ENCODE assay signal across 21 cellular contexts in genomic region chr3:4419386-4419785, GRCh38. TPM values are rescaled to one million over a fixed set of nuclear protein-coding genes. Genes with fewer than 3 reads are reported as not detected.
A peak's percentile ranks its signal among the peaks of the same experiment; 100 is the strongest.
DNase-seq lines count a peak whose midpoint lies in the region; ATAC-seq, FAIRE-seq and TF ChIP-seq lines count a peak whose summit lies in the region.
"Had no signal": no experiment of that assay in that cellular context is flagged by ENCODE, and none has a peak within 500 bp of the region (broad histone marks: within the 10 kb centered on the region; RNA-seq: fewer than 3 reads in every experiment).

No MANE protein-coding gene starts in this region.

- peaks cover 0 to 2% (median 0%) of the 10 kb centered on the region in 3 donors for H3K27me3 Mint-ChIP-seq in CD14-positive monocyte (ENCODE audit: low read depth in 3 of 3)
- no peaks in the 10 kb centered on the region for H3K27me3 Mint-ChIP-seq in activated T-helper 2 cell treated with anti-CD3 and anti-CD28 coated beads, Interferon-gamma antibody, Interleukin-2, Interleukin-4, amounts not matched to agents 10 μg/mL and 5 μg/mL and 100 μg/mL, durations not matched to agents 14 hours and 24 hours and 36 hours (ENCODE audit: low read depth)
- no peaks in the 10 kb centered on the region for H3K27me3 Mint-ChIP-seq in progenitor cell of endocrine pancreas
- no peaks in the 10 kb centered on the region for H3K27me3 Mint-ChIP-seq in activated CD4-positive, alpha-beta memory T cell treated with anti-CD3 and anti-CD28 coated beads, Interleukin-2, amount 10 ng/mL, durations not matched to agents 7 days and 5 days
- H3K27me3 Mint-ChIP-seq: B cell had no signal

- ATAC-seq in GM19455 (IDR thresholded peaks at IDR 0.05; ENCODE audit: unreplicated experiment) = no peak
- ATAC-seq: CD8-positive, alpha-beta T cell had no signal

- FAIRE-seq in RCC 7860 (lab: Jason Lieb, UNC) = peak; percentile 76
- FAIRE-seq: A204.1, D721Med, G401.6, GM12891 had no signal

- intact Hi-C loops in CD14-positive monocyte (cut with micrococcal nuclease) = no loop called here
- intact Hi-C loops in activated T-helper 2 cell treated with anti-CD3 and anti-CD28 coated beads, Interferon-gamma antibody, Interleukin-2, Interleukin-4, amounts not matched to agents 10 μg/mL and 5 μg/mL and 100 μg/mL, durations not matched to agents 14 hours and 24 hours and 36 hours (cut with micrococcal nuclease) = no loop called here
- intact Hi-C loops in testis (cut with DNase I; ENCODE audit: low total_unique reads) = no loop called here

- H3K27ac Mint-ChIP-seq in CD14-positive monocyte (peak overlapping the region; percentile 9 to 70 (median 37)), progenitor cell of endocrine pancreas (peak overlapping the region; percentile 18)
- peak overlapping the region; percentile 17 for H3K27ac Mint-ChIP-seq in activated T-helper 2 cell treated with anti-CD3 and anti-CD28 coated beads, Interferon-gamma antibody, Interleukin-2, Interleukin-4, amounts not matched to agents 10 μg/mL and 5 μg/mL and 100 μg/mL, durations not matched to agents 14 hours and 24 hours and 36 hours
- H3K27ac Mint-ChIP-seq in activated CD4-positive, alpha-beta memory T cell treated with anti-CD3 and anti-CD28 coated beads, Interleukin-2, amount 10 ng/mL, durations not matched to agents 7 days and 5 days = no peak overlapping the region
- H3K27ac Mint-ChIP-seq: B cell; CD8-positive, alpha-beta T cell; H9 had no signal

- DNase-seq in CD14-positive monocyte (ENCODE audit: low spot score) (no peak), RCC 7860 (ENCODE audit: low spot score) (peak; percentile 35), progenitor cell of endocrine pancreas (ENCODE audit: low spot score, unreplicated experiment) (no peak), testis (no peak), OCI-M1 (lab: John Stamatoyannopoulos, UW) (no peak)
- DNase-seq in activated T-helper 2 cell treated with anti-CD3 and anti-CD28 coated beads, Interferon-gamma antibody, Interleukin-2, Interleukin-4, amounts not matched to agents 10 μg/mL and 5 μg/mL and 100 μg/mL, durations not matched to agents 14 hours and 24 hours and 36 hours (ENCODE audit: low spot score) = no peak
- no peak for DNase-seq in activated CD4-positive, alpha-beta memory T cell treated with anti-CD3 and anti-CD28 coated beads, Interleukin-2, amount 10 ng/mL, durations not matched to agents 7 days and 5 days
- DNase-seq: C1 segment of cervical spinal cord; CD8-positive, alpha-beta T cell; COR-L47; DMS153; DMS79 treated with DMSO at 0.1 percent for 48 hours; EL; GOT3; H9 had no signal

- no peaks in the 10 kb centered on the region for H3K9me3 ChIP-seq in testis

- 89 to 94% methylated on average over 3 of the region's 3 CpGs for WGBS in testis, 2 donors

- TF ChIP-seq CTCF in CD14-positive monocyte (IDR thresholded peaks at IDR 0.05) = no peak
- TF ChIP-seq CTCF in progenitor cell of endocrine pancreas (IDR thresholded peaks at IDR 0.05; ENCODE audit: unreplicated experiment) = no peak
- no peak for TF ChIP-seq CTCF in testis (IDR thresholded peaks at IDR 0.05)

- H3K4me3 Mint-ChIP-seq in CD14-positive monocyte (no peak overlapping the region), progenitor cell of endocrine pancreas (ENCODE audit: low read depth) (no peak overlapping the region)
- no peak overlapping the region for H3K4me3 Mint-ChIP-seq in activated T-helper 2 cell treated with anti-CD3 and anti-CD28 coated beads, Interferon-gamma antibody, Interleukin-2, Interleukin-4, amounts not matched to agents 10 μg/mL and 5 μg/mL and 100 μg/mL, durations not matched to agents 14 hours and 24 hours and 36 hours (ENCODE audit: low read depth)
- no peak overlapping the region for H3K4me3 Mint-ChIP-seq in activated CD4-positive, alpha-beta memory T cell treated with anti-CD3 and anti-CD28 coated beads, Interleukin-2, amount 10 ng/mL, durations not matched to agents 7 days and 5 days
- H3K4me3 Mint-ChIP-seq: B cell; CD8-positive, alpha-beta T cell; H9 had no signal

- H3K36me3 Mint-ChIP-seq in CD14-positive monocyte = peaks cover 66 to 77% of the 10 kb centered on the region in 2 donors
- H3K36me3 Mint-ChIP-seq in activated T-helper 2 cell treated with anti-CD3 and anti-CD28 coated beads, Interferon-gamma antibody, Interleukin-2, Interleukin-4, amounts not matched to agents 10 μg/mL and 5 μg/mL and 100 μg/mL, durations not matched to agents 14 hours and 24 hours and 36 hours (ENCODE audit: low read depth) = peaks cover 13% of the 10 kb centered on the region
- no peaks in the 10 kb centered on the region for H3K36me3 Mint-ChIP-seq in progenitor cell of endocrine pancreas (ENCODE audit: insufficient read depth)
- peaks cover 12% of the 10 kb centered on the region for H3K36me3 Mint-ChIP-seq in activated CD4-positive, alpha-beta memory T cell treated with anti-CD3 and anti-CD28 coated beads, Interleukin-2, amount 10 ng/mL, durations not matched to agents 7 days and 5 days (ENCODE audit: low read depth)

- H3K4me1 Mint-ChIP-seq in CD14-positive monocyte (peaks cover 13% of the 10 kb centered on the region), progenitor cell of endocrine pancreas (ENCODE audit: low read depth) (peaks cover 2% of the 10 kb centered on the region)
- H3K4me1 Mint-ChIP-seq in activated T-helper 2 cell treated with anti-CD3 and anti-CD28 coated beads, Interferon-gamma antibody, Interleukin-2, Interleukin-4, amounts not matched to agents 10 μg/mL and 5 μg/mL and 100 μg/mL, durations not matched to agents 14 hours and 24 hours and 36 hours (ENCODE audit: low read depth) = peaks cover 33% of the 10 kb centered on the region
- peaks cover 19% of the 10 kb centered on the region for H3K4me1 Mint-ChIP-seq in activated CD4-positive, alpha-beta memory T cell treated with anti-CD3 and anti-CD28 coated beads, Interleukin-2, amount 10 ng/mL, durations not matched to agents 7 days and 5 days
- H3K4me1 Mint-ChIP-seq: B cell had no signal

- no peak for TF ChIP-seq POLR2A in testis (IDR thresholded peaks at IDR 0.05)

- no peaks in the 10 kb centered on the region for H3K36me3 ChIP-seq in testis (ENCODE audit: low read depth, missing control alignments)

- H3K27ac ChIP-seq in testis = no peak overlapping the region

- POLR2A ChIA-PET in activated CD4-positive, alpha-beta memory T cell treated with anti-CD3 and anti-CD28 coated beads, Interleukin-2, amount 10 ng/mL, durations not matched to agents 7 days and 5 days (lab: Charles Lee) = no interaction called here

- no peaks in the 10 kb centered on the region for H3K9me3 Mint-ChIP-seq in CD14-positive monocyte
- H3K9me3 Mint-ChIP-seq in activated T-helper 2 cell treated with anti-CD3 and anti-CD28 coated beads, Interferon-gamma antibody, Interleukin-2, Interleukin-4, amounts not matched to agents 10 μg/mL and 5 μg/mL and 100 μg/mL, durations not matched to agents 14 hours and 24 hours and 36 hours = no peaks in the 10 kb centered on the region
- H3K9me3 Mint-ChIP-seq in progenitor cell of endocrine pancreas (ENCODE audit: low read depth) = no peaks in the 10 kb centered on the region
- H3K9me3 Mint-ChIP-seq in activated CD4-positive, alpha-beta memory T cell treated with anti-CD3 and anti-CD28 coated beads, Interleukin-2, amount 10 ng/mL, durations not matched to agents 7 days and 5 days = no peaks in the 10 kb centered on the region
- H3K9me3 Mint-ChIP-seq: CD8-positive, alpha-beta T cell; H9 had no signal

- H3K4me1 ChIP-seq in testis = no peaks in the 10 kb centered on the region

- CTCF ChIA-PET in activated CD4-positive, alpha-beta memory T cell treated with anti-CD3 and anti-CD28 coated beads, Interleukin-2, amount 10 ng/mL, durations not matched to agents 7 days and 5 days (lab: Charles Lee) = no interaction called here

- no peaks in the 10 kb centered on the region for H3K27me3 ChIP-seq in testis

- no peak overlapping the region for H3K4me3 ChIP-seq in testis

RNA-seq across cellular contexts. Expression of gene SUMF1, which starts 47.7 kb away (rescaled TPM):
- polyA plus RNA-seq in CD14-positive monocyte (10 to 100 TPM; 74.2 to 80.4 TPM), testis (ENCODE audit: insufficient read depth, low read depth, low replicate concordance) (18.8 TPM)
- total RNA-seq in activated T-helper 2 cell treated with anti-CD3 and anti-CD28 coated beads, Interferon-gamma antibody, Interleukin-2, Interleukin-4, amounts not matched to agents 10 μg/mL and 5 μg/mL and 100 μg/mL, durations not matched to agents 14 hours and 24 hours and 36 hours = 6.9 and 7.7 TPM in 2 replicates
- total RNA-seq in progenitor cell of endocrine pancreas (23.3 and 25.0 TPM in 2 replicates), testis (10 to 100 TPM; 27.6 to 42.6 TPM)
- total RNA-seq in activated CD4-positive, alpha-beta memory T cell treated with anti-CD3 and anti-CD28 coated beads, Interleukin-2, amount 10 ng/mL, durations not matched to agents 7 days and 5 days = 1 to 10 TPM; 7.1 to 7.3 TPM
